Comparison of ENCODE assay signal across 17 cellular contexts in the genomic region with DNA sequence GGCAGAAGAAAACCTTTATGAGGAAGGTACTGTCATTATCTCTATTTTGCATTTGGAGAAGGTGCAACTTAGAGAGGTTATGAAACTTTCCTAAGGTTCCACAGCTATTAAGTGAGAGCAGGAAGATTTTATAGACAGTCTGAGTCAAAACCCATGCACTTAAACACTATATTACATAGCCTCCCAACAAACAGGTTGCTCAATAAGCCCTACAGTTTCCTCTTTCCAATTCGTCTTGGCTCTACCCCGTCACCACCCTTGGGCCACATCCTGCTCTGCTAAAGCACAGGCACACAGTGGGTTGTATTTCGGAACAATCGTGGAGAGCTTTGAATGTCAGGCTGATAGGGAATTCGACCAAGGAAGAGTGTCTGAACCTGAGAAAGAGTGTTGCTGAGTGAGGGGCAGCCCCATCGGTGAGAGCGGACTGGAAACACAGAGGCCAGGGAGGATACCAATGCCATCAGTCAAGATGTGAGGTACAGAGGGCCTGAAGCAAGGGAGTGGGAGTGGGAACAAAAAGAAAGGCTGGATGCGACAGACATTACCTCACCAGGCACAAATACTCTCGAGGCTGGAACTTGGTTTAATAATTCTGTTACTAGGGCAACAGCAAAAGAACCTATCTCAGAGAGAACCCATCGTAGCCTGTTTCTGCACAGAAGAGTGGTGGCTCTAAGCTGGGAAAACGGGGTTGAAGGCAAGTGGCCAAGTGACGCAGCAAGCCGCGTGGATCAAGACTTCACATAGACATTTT.
DNase-seq lines count a peak whose midpoint lies in the region; ATAC-seq and TF ChIP-seq lines count a peak whose summit lies in the region.
"Had no signal": no experiment of that assay in that cellular context is flagged by ENCODE, and none has a peak within 500 bp of the region (broad histone marks: within the 10 kb centered on the region; RNA-seq: fewer than 3 reads in every experiment).

No MANE protein-coding gene starts in this region.

- peaks cover 40 to 45% of the 10 kb centered on the region in 2 donors for H3K27me3 Mint-ChIP-seq in stimulated activated naive B cell treated with anti-CD40 and anti-IgM and Interleukin-4, amounts not matched to agents 10 μg/mL and 1 μg/mL and 100 μg/mL, for 72 hours

- H3K27ac Mint-ChIP-seq in stimulated activated naive B cell treated with anti-CD40 and anti-IgM and Interleukin-4, amounts not matched to agents 10 μg/mL and 1 μg/mL and 100 μg/mL, for 72 hours = no peak overlapping the region
- H3K27ac Mint-ChIP-seq: CD4-positive, CD25-positive, alpha-beta regulatory T cell had no signal

- TF ChIP-seq CTCF in NB4 (IDR thresholded peaks at IDR 0.05; ENCODE audit: low read depth, low read length) (no peak), WERI-Rb-1 (IDR thresholded peaks at IDR 0.05; ENCODE audit: low read depth, low read length) (no peak)

- H3K4me3 ChIP-seq in NB4 (ENCODE audit: low read depth, low read length) (no peak overlapping the region), WERI-Rb-1 (ENCODE audit: low read depth, low read length) (no peak overlapping the region), HAP-1 (no peak overlapping the region)
- H3K4me3 ChIP-seq: Peyer's patch had no signal

- H3K36me3 Mint-ChIP-seq in stimulated activated naive B cell treated with anti-CD40 and anti-IgM and Interleukin-4, amounts not matched to agents 10 μg/mL and 1 μg/mL and 100 μg/mL, for 72 hours = no peaks in the 10 kb centered on the region
- H3K36me3 Mint-ChIP-seq: CD4-positive, CD25-positive, alpha-beta regulatory T cell had no signal

- H3K4me3 Mint-ChIP-seq in stimulated activated naive B cell treated with anti-CD40 and anti-IgM and Interleukin-4, amounts not matched to agents 10 μg/mL and 1 μg/mL and 100 μg/mL, for 72 hours = peak overlapping the region in 1 of 2 donors; percentile 6
- H3K4me3 Mint-ChIP-seq: CD4-positive, CD25-positive, alpha-beta regulatory T cell had no signal

- no peaks in the 10 kb centered on the region for H3K9me3 Mint-ChIP-seq in stimulated activated naive B cell treated with anti-CD40 and anti-IgM and Interleukin-4, amounts not matched to agents 10 μg/mL and 1 μg/mL and 100 μg/mL, for 72 hours
- H3K9me3 Mint-ChIP-seq: CD4-positive, CD25-positive, alpha-beta regulatory T cell had no signal

- no peaks in the 10 kb centered on the region for H3K4me1 ChIP-seq in HAP-1
- H3K4me1 ChIP-seq: Peyer's patch had no signal

- H3K9me3 ChIP-seq in WERI-Rb-1 (ENCODE audit: severe bottlenecking) = no peaks in the 10 kb centered on the region
- no peaks in the 10 kb centered on the region for H3K9me3 ChIP-seq in HAP-1
- H3K9me3 ChIP-seq: Peyer's patch had no signal

- H3K27ac ChIP-seq in WERI-Rb-1 = peak overlapping the region; percentile 54
- H3K27ac ChIP-seq: Peyer's patch had no signal

- H3K27me3 ChIP-seq in WERI-Rb-1 (ENCODE audit: insufficient read depth, low read depth, severe bottlenecking) = no peaks in the 10 kb centered on the region
- H3K27me3 ChIP-seq in HAP-1 (ENCODE audit: low read depth) = peaks cover 2% of the 10 kb centered on the region; the same call in 1 of the 2 replicates
- H3K27me3 ChIP-seq: Peyer's patch had no signal

- H3K36me3 ChIP-seq in WERI-Rb-1 (no peaks in the 10 kb centered on the region), HAP-1 (replicated peaks) (no peaks in the 10 kb centered on the region)
- H3K36me3 ChIP-seq: Peyer's patch had no signal

- in situ Hi-C loops in HAP-1 (cut with MboI; ENCODE audit: low sequenced_read_pairs) = no loop called here

- H3K4me1 Mint-ChIP-seq in stimulated activated naive B cell treated with anti-CD40 and anti-IgM and Interleukin-4, amounts not matched to agents 10 μg/mL and 1 μg/mL and 100 μg/mL, for 72 hours = peaks cover 0 to 2% of the 10 kb centered on the region in 2 donors
- H3K4me1 Mint-ChIP-seq: CD4-positive, CD25-positive, alpha-beta regulatory T cell had no signal

- TF ChIP-seq POLR2A in NB4 (IDR thresholded peaks at IDR 0.05; ENCODE audit: extremely low read depth, insufficient read length) = no peak

- ATAC-seq in stimulated activated naive B cell treated with anti-CD40 and anti-IgM and Interleukin-4, amounts not matched to agents 10 μg/mL and 1 μg/mL and 100 μg/mL, for 72 hours (replicated peaks) = peak; percentile 57 to 71

- DNase-seq in NCI-H748 (lab: John Stamatoyannopoulos, UW; ENCODE audit: unreplicated experiment) (peak; percentile 14), NCI-H748 treated with DMSO at 0.1 percent for 48 hours (lab: John Stamatoyannopoulos, UW) (no peak), NB4 (ENCODE audit: low read depth) (peak; percentile 78), WERI-Rb-1 (no peak), HAP-1 (ENCODE audit: low spot score in 2 of 2) (no peak), HPDE6-E6E7 (ENCODE audit: extremely low spot score) (no peak)
- DNase-seq in stimulated activated naive B cell treated with anti-CD40 and anti-IgM and Interleukin-4, amounts not matched to agents 10 μg/mL and 1 μg/mL and 100 μg/mL, for 72 hours = no peak
- no peak for DNase-seq in stimulated activated CD4-positive, alpha-beta T cell treated with anti-CD3 and anti-CD28 coated beads, Interleukin-4, amount 100 ng/mL, for 24 hours
- DNase-seq: CD4-positive, CD25-positive, alpha-beta regulatory T cell; DMS79 treated with DMSO at 0.1 percent for 48 hours; KBM-7; NCI-H1417 treated with DMSO at 0.1 percent for 48 hours; NCI-H2029; NCI-H226; NCI-H526; Peyer's patch; Right ventricle myocardium superior had no signal

Comparison
In these comparisons a context has a peak if more than half of its experiments do, and no peak if none do; other contexts are left out.
1. DNase-seq: peak in NCI-H748 (single experiment) and NB4 (single experiment); none in NCI-H748 treated with DMSO at 0.1 percent for 48 hours (single experiment), WERI-Rb-1 (single experiment), stimulated activated naive B cell treated with anti-CD40 and anti-IgM and Interleukin-4, amounts not matched to agents 10 μg/mL and 1 μg/mL and 100 μg/mL, for 72 hours (single experiment), HAP-1 (0 of 2), stimulated activated CD4-positive, alpha-beta T cell treated with anti-CD3 and anti-CD28 coated beads, Interleukin-4, amount 100 ng/mL, for 24 hours (single experiment) and HPDE6-E6E7 (single experiment).